1 cellular context compared by ENCODE assay signal in the genomic region with DNA sequence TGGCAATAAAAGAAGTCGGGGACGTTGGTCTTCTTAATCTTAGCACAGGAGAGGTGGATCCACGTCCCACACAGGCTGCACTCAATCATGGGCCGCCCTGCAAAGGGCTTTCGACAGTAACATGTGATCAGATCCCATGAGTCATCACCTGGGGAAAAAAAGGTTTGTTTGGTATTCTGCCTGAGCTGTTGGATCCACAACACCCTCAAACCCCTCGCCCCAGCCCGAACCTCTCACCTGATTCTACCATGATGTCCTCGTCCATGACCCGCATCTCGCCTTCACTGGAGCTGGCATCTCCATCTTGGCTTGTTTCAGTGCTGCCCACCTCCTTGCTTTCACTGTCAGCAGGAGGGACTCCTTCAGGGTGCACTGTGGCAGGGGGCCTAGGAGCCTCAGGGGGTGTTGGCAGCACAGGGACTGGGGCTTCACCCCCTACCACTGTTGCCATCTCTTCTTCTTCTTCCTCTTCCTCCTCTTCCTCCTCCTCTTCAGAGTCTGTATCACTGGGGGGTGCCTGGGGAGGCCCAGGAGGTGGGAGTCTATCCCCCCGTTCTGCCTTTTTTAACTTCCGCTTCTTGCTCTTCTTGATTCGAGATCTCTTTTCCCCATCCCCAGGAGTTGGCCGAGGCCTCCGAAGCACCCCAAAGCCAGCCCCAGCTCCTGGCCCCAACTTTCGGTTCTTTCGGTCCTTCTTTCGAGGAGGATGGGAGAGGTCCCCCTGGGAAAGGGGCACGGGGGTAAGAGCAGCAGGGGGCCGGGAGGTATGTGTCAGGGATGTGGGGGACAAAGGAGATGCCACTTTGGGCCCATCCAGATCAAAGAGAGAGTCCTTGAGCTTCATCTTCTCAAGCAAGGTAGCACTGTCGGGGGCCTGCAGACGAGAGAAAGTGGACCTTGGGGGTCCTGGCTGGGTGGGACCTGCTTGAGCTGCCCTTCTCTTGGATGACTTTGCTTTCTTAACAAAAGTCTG.
TF ChIP-seq lines count a peak whose summit lies in the region.

No MANE protein-coding gene starts in this region.

TF ChIP-seq in neural cell, 6 proteins besides CTCF, POLR2A, EP300 and RAD21 (continued from another document):
- TF ChIP-seq, protein P1, sequence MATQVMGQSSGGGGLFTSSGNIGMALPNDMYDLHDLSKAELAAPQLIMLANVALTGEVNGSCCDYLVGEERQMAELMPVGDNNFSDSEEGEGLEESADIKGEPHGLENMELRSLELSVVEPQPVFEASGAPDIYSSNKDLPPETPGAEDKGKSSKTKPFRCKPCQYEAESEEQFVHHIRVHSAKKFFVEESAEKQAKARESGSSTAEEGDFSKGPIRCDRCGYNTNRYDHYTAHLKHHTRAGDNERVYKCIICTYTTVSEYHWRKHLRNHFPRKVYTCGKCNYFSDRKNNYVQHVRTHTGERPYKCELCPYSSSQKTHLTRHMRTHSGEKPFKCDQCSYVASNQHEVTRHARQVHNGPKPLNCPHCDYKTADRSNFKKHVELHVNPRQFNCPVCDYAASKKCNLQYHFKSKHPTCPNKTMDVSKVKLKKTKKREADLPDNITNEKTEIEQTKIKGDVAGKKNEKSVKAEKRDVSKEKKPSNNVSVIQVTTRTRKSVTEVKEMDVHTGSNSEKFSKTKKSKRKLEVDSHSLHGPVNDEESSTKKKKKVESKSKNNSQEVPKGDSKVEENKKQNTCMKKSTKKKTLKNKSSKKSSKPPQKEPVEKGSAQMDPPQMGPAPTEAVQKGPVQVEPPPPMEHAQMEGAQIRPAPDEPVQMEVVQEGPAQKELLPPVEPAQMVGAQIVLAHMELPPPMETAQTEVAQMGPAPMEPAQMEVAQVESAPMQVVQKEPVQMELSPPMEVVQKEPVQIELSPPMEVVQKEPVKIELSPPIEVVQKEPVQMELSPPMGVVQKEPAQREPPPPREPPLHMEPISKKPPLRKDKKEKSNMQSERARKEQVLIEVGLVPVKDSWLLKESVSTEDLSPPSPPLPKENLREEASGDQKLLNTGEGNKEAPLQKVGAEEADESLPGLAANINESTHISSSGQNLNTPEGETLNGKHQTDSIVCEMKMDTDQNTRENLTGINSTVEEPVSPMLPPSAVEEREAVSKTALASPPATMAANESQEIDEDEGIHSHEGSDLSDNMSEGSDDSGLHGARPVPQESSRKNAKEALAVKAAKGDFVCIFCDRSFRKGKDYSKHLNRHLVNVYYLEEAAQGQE (IDR thresholded peaks at IDR 0.05; ENCODE audit: borderline replicate concordance), result no peak
- no peak for TF ChIP-seq POLR2AphosphoS5 (IDR thresholded peaks at IDR 0.05)
- no peak for TF ChIP-seq EZH2 (IDR thresholded peaks at IDR 0.05; ENCODE audit: borderline replicate concordance, insufficient read depth, low read length, poor library complexity, severe bottlenecking)
- TF ChIP-seq MXI1 (conservative IDR thresholded peaks at IDR 0.05; ENCODE audit: poor library complexity, severe bottlenecking), result no peak
